Comparison of ENCODE assay signal across 1 cellular context in genomic region chr11:6746086-6746618, GRCh38.
TF ChIP-seq lines count a peak whose summit lies in the region.

No MANE protein-coding gene starts in this region.

TF ChIP-seq in GM23338, 12 proteins besides CTCF, POLR2A, EP300 and RAD21 (continued from another document):
- TF ChIP-seq ZNF462 (CRISPR knock-in tag; IDR thresholded peaks at IDR 0.05): no peak
